ENCODE assay signal across 16 cellular contexts in the genomic region with DNA sequence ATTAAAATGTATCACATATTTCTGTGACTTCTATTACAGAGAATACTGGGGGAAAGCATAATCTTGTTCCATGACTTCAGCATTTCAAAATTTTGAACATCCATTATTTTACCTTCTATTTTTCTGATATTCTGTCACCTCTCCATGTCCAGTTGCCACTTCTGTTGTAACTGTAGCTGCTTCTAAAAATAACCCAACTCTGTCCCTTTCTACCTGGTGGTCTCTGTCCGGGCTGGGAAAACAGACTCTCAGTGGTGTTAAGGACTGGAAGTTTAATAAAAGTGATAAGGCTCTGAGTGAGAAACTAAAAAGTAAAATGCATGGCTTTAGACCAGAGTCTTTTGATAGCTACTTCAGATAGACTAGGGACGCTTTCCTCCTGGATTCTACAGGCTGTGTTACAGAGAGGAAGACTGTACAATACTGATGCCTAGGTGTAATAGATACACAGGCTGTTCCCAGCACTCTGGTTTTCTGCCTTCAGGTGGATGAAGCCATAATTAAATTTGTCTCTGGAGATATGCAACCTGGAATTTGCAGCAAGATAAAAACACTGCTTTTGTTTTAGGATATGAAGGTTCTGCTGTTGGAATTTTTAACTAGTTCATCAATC. TPM values are rescaled to one million over a fixed set of nuclear protein-coding genes. Genes with fewer than 3 reads are reported as not detected.
DNase-seq lines count a peak whose midpoint lies in the region; ATAC-seq and TF ChIP-seq lines count a peak whose summit lies in the region.
"Had no signal": no experiment of that assay in that cellular context is flagged by ENCODE, and none has a peak within 500 bp of the region (broad histone marks: within the 10 kb centered on the region; RNA-seq: fewer than 3 reads in every experiment).

No MANE protein-coding gene starts in this region.

- H3K9ac ChIP-seq in PC-3 (ENCODE audit: low read length) = no peak overlapping the region
- H3K9ac ChIP-seq in skeletal muscle satellite cell (ENCODE audit: low read depth, low read length) = no peak overlapping the region

- no peaks in the 10 kb centered on the region for H3K9me3 ChIP-seq in PC-3 (ENCODE audit: low read length)
- H3K9me3 ChIP-seq in skeletal muscle satellite cell (replicated peaks; ENCODE audit: low read length) = no peaks in the 10 kb centered on the region

- no peaks in the 10 kb centered on the region for H4K20me1 ChIP-seq in PC-3 (ENCODE audit: low read length)

- no peaks in the 10 kb centered on the region for H3K79me2 ChIP-seq in PC-3 (ENCODE audit: low read length)

- peak overlapping the region; percentile 60; the same call in 1 of the 2 replicates for H3K27ac ChIP-seq in PC-3 (ENCODE audit: low read length)
- H3K27ac ChIP-seq in foreskin keratinocyte = peak overlapping the region; percentile 61
- H3K27ac ChIP-seq in coronary artery = no peak overlapping the region

- H3F3A ChIP-seq in PC-3 (ENCODE audit: low read length, unreplicated experiment) = peaks cover 4% of the 10 kb centered on the region

- CTCF ChIA-PET in PC-3 (lab: Charles Lee) = interaction anchor here (0.6 kb wide), 1 partner anchor 103 kb away, joined by 3 read pairs; no protein-coding TSS in a partner anchor

- ATAC-seq in PC-3 (peak; percentile 22; the same call in 1 of the 2 replicates), foreskin keratinocyte (peak; percentile 24)
- ATAC-seq: HepG2 had no signal

- BruUV-seq in PC-3 (replicated peaks; lab: Mats Ljungman, UMichigan) = no TSS peak

- no peaks in the 10 kb centered on the region for H3K27me3 ChIP-seq in PC-3 (ENCODE audit: low read length)
- H3K27me3 ChIP-seq in foreskin keratinocyte = no peaks in the 10 kb centered on the region
- H3K27me3 ChIP-seq in skeletal muscle satellite cell (ENCODE audit: control insufficient read depth, insufficient read depth, low read length) = no peaks in the 10 kb centered on the region

- H3K4me1 ChIP-seq in PC-3 (ENCODE audit: insufficient read depth, low read length) = peaks cover 18% of the 10 kb centered on the region
- H3K4me1 ChIP-seq in foreskin keratinocyte = peaks cover 16% of the 10 kb centered on the region
- H3K4me1 ChIP-seq in skeletal muscle satellite cell (ENCODE audit: control insufficient read depth, insufficient read depth, low read length) = peaks cover 16% of the 10 kb centered on the region

- H3K4me3 ChIP-seq in PC-3 (ENCODE audit: low read length) (no peak overlapping the region), skeletal muscle satellite cell (ENCODE audit: low read length) (no peak overlapping the region), coronary artery (no peak overlapping the region)

- DNase-seq in NCI-H526 treated with DMSO at 0.1 percent for 48 hours (lab: John Stamatoyannopoulos, UW) (peak; percentile 31), NCI-H526 (lab: John Stamatoyannopoulos, UW) (no peak), PC-3 (no peak), foreskin keratinocyte (no peak), coronary artery (ENCODE audit: low spot score) (no peak), NCI-H1417 treated with DMSO at 0.1 percent for 48 hours (lab: John Stamatoyannopoulos, UW) (no peak)
- no peak for DNase-seq in stimulated activated CD8-positive, alpha-beta memory T cell treated with anti-CD3 and anti-CD28 coated beads, Interleukin-4, amount 100 ng/mL, for 48 hours
- DNase-seq: C1 segment of cervical spinal cord; Calu3; CD4-positive, alpha-beta T cell; DMS 273 treated with DMSO at 0.1 percent for 48 hours; DMS79 treated with DMSO at 0.1 percent for 48 hours; GOT3; H9 had no signal

- peak overlapping the region; percentile 38; the same call in 1 of the 2 replicates for H3K4me2 ChIP-seq in PC-3 (ENCODE audit: low read length)
- peak overlapping the region; percentile 59 for H3K4me2 ChIP-seq in skeletal muscle satellite cell (ENCODE audit: low read length)

- TF ChIP-seq CTCF in PC-3 (conservative IDR thresholded peaks at IDR 0.05; ENCODE audit: low read depth, low read length) (no peak), foreskin keratinocyte (conservative IDR thresholded peaks at IDR 0.05) (no peak), coronary artery (IDR thresholded peaks at IDR 0.05) (no peak)

- intact Hi-C loops in PC-3 (cut with micrococcal nuclease) = no loop called here

- POLR2A ChIA-PET in PC-3 (lab: Charles Lee; ENCODE audit: unreplicated experiment) = no interaction called here

- H3K36me3 ChIP-seq in PC-3 (ENCODE audit: low read depth, low read length) (no peaks in the 10 kb centered on the region; the same call in 1 of the 2 replicates), skeletal muscle satellite cell (ENCODE audit: insufficient read depth, low read length) (no peaks in the 10 kb centered on the region)

- H3K9me2 ChIP-seq in PC-3 (replicated peaks; ENCODE audit: low read length) = no peaks in the 10 kb centered on the region

- H2AFZ ChIP-seq in PC-3 (ENCODE audit: low read length) = no peak overlapping the region

RNA-seq across cellular contexts. Expression of gene SEC16B, which starts 42.1 kb away (rescaled TPM):
- total RNA-seq in PC-3 (2014; rRNA removed) (0.07 and 0.40 TPM in 2 replicates), foreskin keratinocyte (0.35 and 1.1 TPM in 2 replicates)
- 0.16 and 0.39 TPM in 2 replicates for polyA plus RNA-seq in foreskin keratinocyte
- total RNA-seq in skeletal muscle satellite cell (2012; rRNA removed) = 1.8 and 4.4 TPM in 2 replicates
- total RNA-seq: CD4-positive, alpha-beta T cell had no signal

Comparison
In these comparisons a context has a peak if more than half of its experiments do, and no peak if none do; other contexts are left out.
1. H3K27ac ChIP-seq: peak in PC-3 (single experiment) and foreskin keratinocyte (single experiment); none in coronary artery (0 of 2).